In the genomic region with DNA sequence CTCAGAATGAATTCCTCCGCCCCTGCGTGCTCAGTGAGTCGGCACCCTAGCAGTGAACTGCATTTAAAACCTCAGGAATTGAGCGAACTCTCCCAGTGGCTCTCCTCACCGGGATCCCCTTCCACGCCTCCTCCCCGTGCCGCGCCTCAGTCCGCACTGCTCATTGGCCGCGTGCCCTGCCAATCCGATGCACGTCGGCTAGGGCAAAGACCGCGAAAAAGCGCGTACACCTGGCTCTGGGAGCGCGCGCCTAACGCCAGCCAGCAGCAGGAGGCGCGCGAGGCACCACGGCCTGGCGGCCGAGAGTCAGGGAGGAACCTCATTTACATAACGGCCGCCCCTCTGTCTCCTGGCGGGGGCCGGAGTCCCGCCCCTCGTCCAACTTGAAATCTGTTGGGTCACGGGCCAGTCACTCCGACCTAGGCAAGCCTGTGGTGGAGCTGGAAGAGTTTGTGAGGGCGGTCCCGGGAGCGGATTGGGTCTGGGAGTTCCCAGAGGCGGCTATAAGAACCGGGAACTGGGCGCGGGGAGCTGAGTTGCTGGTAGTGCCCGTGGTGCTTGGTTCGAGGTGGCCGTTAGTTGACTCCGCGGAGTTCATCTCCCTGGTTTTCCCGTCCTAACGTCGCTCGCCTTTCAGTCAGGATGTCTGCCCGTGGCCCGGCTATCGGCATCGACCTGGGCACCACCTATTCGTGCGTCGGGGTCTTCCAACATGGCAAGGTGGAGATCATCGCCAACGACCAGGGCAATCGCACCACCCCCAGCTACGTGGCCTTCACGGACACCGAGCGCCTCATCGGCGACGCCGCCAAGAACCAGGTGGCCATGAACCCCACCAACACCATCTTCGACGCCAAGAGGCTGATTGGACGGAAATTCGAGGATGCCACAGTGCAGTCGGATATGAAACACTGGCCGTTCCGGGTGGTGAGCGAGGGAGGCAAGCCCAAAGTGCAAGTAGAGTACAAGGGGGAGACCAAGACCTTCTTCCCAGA, we compare ENCODE assay signal across 8 cellular contexts. TPM values are rescaled to one million over a fixed set of nuclear protein-coding genes. Genes with fewer than 3 reads are reported as not detected.
DNase-seq lines count a peak whose midpoint lies in the region; ATAC-seq and TF ChIP-seq lines count a peak whose summit lies in the region.

A gene (plus strand): TSS at position 534 of the 995 bp plus-strand sequence. CDS start 109 bp downstream, at position 643.

- DNase-seq in AG08395 (ENCODE audit: low spot score) (peak; percentile 98), NCI-H748 (lab: John Stamatoyannopoulos, UW; ENCODE audit: unreplicated experiment) (peak; percentile 99), lung (ENCODE audit: low spot score) (peak; percentile 99)
- DNase-seq in activated CD8-positive, alpha-beta memory T cell treated with anti-CD3 and anti-CD28 coated beads for 1 hour (ENCODE audit: extremely low read depth in 1 of 2, low read depth in 1 of 2) = peak; percentile 85 to 89
- peak; percentile 89 for DNase-seq in effector CD4-positive, alpha-beta T cell
- peak; percentile 86 to 89 (median 87) for DNase-seq in stimulated activated CD4-positive, alpha-beta T cell treated with anti-CD3 and anti-CD28 coated beads, TNF-alpha, amount 100 ng/mL, for 4 hours (ENCODE audit: low read depth in 3 of 3)

- peak; percentile 75 for TF ChIP-seq CTCF in lung (IDR thresholded peaks at IDR 0.05; ENCODE audit: control extremely low read depth, extremely low read depth)

- H3K4me1 ChIP-seq in lung (ENCODE audit: control insufficient read depth in 2 of 2, insufficient read depth in 2 of 2, low read length in 2 of 2) = peaks cover 0 to 11% of the 10 kb centered on the region in 2 donors

- H3K9me3 ChIP-seq in lung (ENCODE audit: control insufficient read depth in 2 of 2, insufficient read depth in 1 of 2, low read length in 1 of 2) = peaks cover 0 to 11% of the 10 kb centered on the region in 2 donors

- 8 to 9% methylated on average over 77 to 79 of the region's 79 CpGs for WGBS in lung, 2 donors

- peak within 1 kb of the TSS; percentile 52 for H3K4me3 ChIP-seq in lung

- H3K27me3 ChIP-seq in lung (ENCODE audit: control insufficient read depth, insufficient read depth) = no peaks in the 10 kb centered on the region

- H3K36me3 ChIP-seq in lung (ENCODE audit: control insufficient read depth in 2 of 2, insufficient read depth in 2 of 2, low read length in 2 of 2) = no peaks in the 10 kb centered on the region

- peak within 1 kb of the TSS; percentile 82 to 84 for H3K27ac ChIP-seq in lung (ENCODE audit: low read depth in 1 of 2, low read length in 1 of 2)

- peak; percentile 94 for ATAC-seq in GM19035 (IDR thresholded peaks at IDR 0.05; ENCODE audit: unreplicated experiment)
- peak; percentile 91 for ATAC-seq in HG03378 (IDR thresholded peaks at IDR 0.05; ENCODE audit: unreplicated experiment)
- peak; percentile 95 for ATAC-seq in lung (ENCODE audit: insufficient read depth, low FRiP score)

RNA-seq across cellular contexts. Expression of the gene that starts here (rescaled TPM):
- 10 to 100 TPM; 11.5 to 20.5 TPM for total RNA-seq in lung
- polyA plus RNA-seq in lung = 10 to 100 TPM in 1 of 2 donors, 1 to 10 TPM in 1; 6.9 to 11.3 TPM

Comparison
In these comparisons a context has a peak if more than half of its experiments do, and no peak if none do; other contexts are left out.
1. Peak in every context shown above with its lines: DNase-seq, ATAC-seq, H3K4me3 ChIP-seq and H3K27ac ChIP-seq.